20 cellular contexts compared by ENCODE assay signal in the genomic region with DNA sequence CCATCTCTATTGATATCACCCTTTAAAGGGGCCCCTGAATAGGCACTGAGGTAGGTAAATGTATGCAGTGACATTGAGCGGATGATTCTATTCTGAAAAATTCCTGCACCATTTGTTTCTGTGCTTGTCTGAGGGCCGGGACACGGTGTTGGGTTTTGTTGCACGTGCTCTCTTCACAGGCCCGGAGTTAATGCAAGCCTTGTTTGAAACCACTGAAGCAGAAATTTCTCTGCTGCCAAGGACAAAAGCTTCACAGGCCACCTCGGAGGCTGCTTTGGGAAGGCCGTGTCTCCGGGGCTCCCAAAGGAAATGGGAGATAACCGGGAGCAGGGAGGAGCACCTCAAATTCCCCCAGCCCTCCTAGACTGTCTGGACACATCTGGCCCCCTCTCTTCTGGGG.
A peak's percentile ranks its signal among the peaks of the same experiment; 100 is the strongest.
DNase-seq lines count a peak whose midpoint lies in the region; ATAC-seq and TF ChIP-seq lines count a peak whose summit lies in the region.
"Had no signal": no experiment of that assay in that cellular context is flagged by ENCODE, and none has a peak within 500 bp of the region (broad histone marks: within the 10 kb centered on the region; RNA-seq: fewer than 3 reads in every experiment).

No MANE protein-coding gene starts in this region.

- no peaks in the 10 kb centered on the region for H3K27me3 ChIP-seq in thyroid gland
- H3K27me3 ChIP-seq: colonic mucosa, right atrium auricular region had no signal

- no peaks in the 10 kb centered on the region for H3K36me3 ChIP-seq in thyroid gland
- H3K36me3 ChIP-seq: colonic mucosa, right atrium auricular region had no signal

- no peak overlapping the region for H3K4me3 ChIP-seq in thyroid gland (replicated peaks in 1 of 3)
- H3K4me3 ChIP-seq: colonic mucosa, right atrium auricular region had no signal

- TF ChIP-seq POLR2A in thyroid gland (IDR thresholded peaks at IDR 0.05), result peak in 1 of 2 donors; percentile 48

- peaks cover 11 to 13% of the 10 kb centered on the region in 2 donors for H3K4me1 ChIP-seq in thyroid gland
- H3K4me1 ChIP-seq: colonic mucosa, right atrium auricular region had no signal

- H3K9me3 ChIP-seq in thyroid gland, result no peaks in the 10 kb centered on the region
- H3K9me3 ChIP-seq: colonic mucosa, right atrium auricular region had no signal

- intact Hi-C loops in thyroid gland (cut with DNase I), result no loop called here

- peak overlapping the region in 1 of 3 donors; percentile 83 for H3K27ac ChIP-seq in thyroid gland
- H3K27ac ChIP-seq: 22Rv1, colonic mucosa, right atrium auricular region had no signal

- ATAC-seq in HG03097 (IDR thresholded peaks at IDR 0.05; ENCODE audit: low FRiP score, unreplicated experiment) (no peak), GM21390 (IDR thresholded peaks at IDR 0.05; ENCODE audit: unreplicated experiment) (no peak), GM19328 (IDR thresholded peaks at IDR 0.05; ENCODE audit: unreplicated experiment) (no peak)
- ATAC-seq: activated naive CD8-positive, alpha-beta T cell treated with anti-CD3 and anti-CD28 coated beads, Interleukin-2, amount 50 U/mL, for 24 hours; left colon; PC-3 had no signal

- DNase-seq in NCI-H1417 (lab: John Stamatoyannopoulos, UW) (peak; percentile 11 to 69 (median 46)), NCI-H1417 treated with DMSO at 0.1 percent for 48 hours (lab: John Stamatoyannopoulos, UW) (no peak), NCI-H2196 treated with DMSO at 0.1 percent for 48 hours (lab: John Stamatoyannopoulos, UW; ENCODE audit: unreplicated experiment) (peak; percentile 44), kidney tubule cell (ENCODE audit: low spot score) (peak; percentile 67), thyroid gland (peak; percentile 83 to 85)
- DNase-seq: activated CD4-positive, alpha-beta T cell treated with anti-CD3 and anti-CD28 coated beads, Interleukin-2, amount 50 U/mL, for 1 hour; activated CD8-positive, alpha-beta memory T cell treated with anti-CD3 and anti-CD28 coated beads, Interleukin-2, amount 50 U/mL, for 48 hours; activated effector memory CD4-positive, alpha-beta T cell treated with Interleukin-2 at 50 U/mL for 16 hours; activated naive CD8-positive, alpha-beta T cell treated with anti-CD3 and anti-CD28 coated beads, Interleukin-2, amount 50 U/mL, for 24 hours; colonic mucosa; left colon; NCI-H748 treated with DMSO at 0.1 percent for 48 hours; PC-3; SIG-M5; T-helper 1 cell had no signal

- no peak for TF ChIP-seq CTCF in thyroid gland (IDR thresholded peaks at IDR 0.05)

- WGBS in thyroid gland, 2 donors, result 29 to 34% methylated on average over 9 of the region's 9 CpGs
